Comparison of ENCODE assay signal across 29 cellular contexts in genomic region chr14:23402296-23403138, GRCh38. TPM values are rescaled to one million over a fixed set of nuclear protein-coding genes. Genes with fewer than 3 reads are reported as not detected.
DNase-seq lines count a peak whose midpoint lies in the region; ATAC-seq and TF ChIP-seq lines count a peak whose summit lies in the region.
"Had no signal": no experiment of that assay in that cellular context is flagged by ENCODE, and none has a peak within 500 bp of the region (broad histone marks: within the 10 kb centered on the region; RNA-seq: fewer than 3 reads in every experiment).

No MANE protein-coding gene starts in this region.

- H4K20me1 ChIP-seq in OCI-LY3 (ENCODE audit: insufficient read depth, low read length): no peaks in the 10 kb centered on the region

- H3K9ac ChIP-seq in ES-I3 (ENCODE audit: low read depth, low read length): peak overlapping the region; percentile 38; the same call in 1 of the 2 replicates
- peak overlapping the region; percentile 16; the same call in 1 of the 2 replicates for H3K9ac ChIP-seq in OCI-LY3 (ENCODE audit: low read length)

- H2AFZ ChIP-seq in OCI-LY3 (ENCODE audit: low read depth, low read length): peak overlapping the region; percentile 46; the same call in 1 of the 2 replicates

- intact Hi-C loops in right cardiac atrium (cut with DNase I): no loop called here

- H3K4me2 ChIP-seq in OCI-LY3 (ENCODE audit: low read length): peak overlapping the region; percentile 72

- WGBS in right cardiac atrium: 48% methylated on average over 25 of the region's 25 CpGs

- no peak overlapping the region for H3K27ac ChIP-seq in OCI-LY3 (ENCODE audit: low read length)
- H3K27ac ChIP-seq in right cardiac atrium (ENCODE audit: low read length): peak overlapping the region; percentile 85
- H3K27ac ChIP-seq: ascending aorta, esophagus muscularis mucosa, transverse colon, VCaP had no signal

- H3K79me2 ChIP-seq in OCI-LY3 (ENCODE audit: low read length): no peaks in the 10 kb centered on the region

- H3K4me1 ChIP-seq in ES-I3 (ENCODE audit: insufficient read depth, low read length): no peaks in the 10 kb centered on the region; the same call in 1 of the 2 replicates
- H3K4me1 ChIP-seq in OCI-LY3 (ENCODE audit: low read length): peaks cover 37% of the 10 kb centered on the region
- H3K4me1 ChIP-seq in right cardiac atrium (ENCODE audit: control insufficient read depth, insufficient read depth, low read length): no peaks in the 10 kb centered on the region
- H3K4me1 ChIP-seq: ascending aorta, esophagus muscularis mucosa, transverse colon had no signal

- no peak for TF ChIP-seq CTCF in OCI-LY3 (IDR thresholded peaks at IDR 0.05; ENCODE audit: low read depth, low read length)

- no peak for ATAC-seq in right cardiac atrium
- ATAC-seq in activated naive CD8-positive, alpha-beta T cell treated with anti-CD3 and anti-CD28 coated beads, Interleukin-2, amount 50 U/mL, for 24 hours: no peak
- ATAC-seq: activated naive CD4-positive, alpha-beta T cell treated with anti-CD3 and anti-CD28 coated beads, Interleukin-2, amount 50 U/mL, for 72 hours; naive thymus-derived CD4-positive, alpha-beta T cell had no signal

- H3K9me3 Mint-ChIP-seq in activated naive CD8-positive, alpha-beta T cell treated with anti-CD3 and anti-CD28 coated beads, Interleukin-2, amount 50 U/mL, for 24 hours: no peaks in the 10 kb centered on the region
- H3K9me3 Mint-ChIP-seq: activated naive CD4-positive, alpha-beta T cell treated with anti-CD3 and anti-CD28 coated beads, Interleukin-2, amount 50 U/mL, for 72 hours; CD4-positive, alpha-beta T cell; naive thymus-derived CD4-positive, alpha-beta T cell had no signal

- H3K4me3 Mint-ChIP-seq in activated naive CD8-positive, alpha-beta T cell treated with anti-CD3 and anti-CD28 coated beads, Interleukin-2, amount 50 U/mL, for 24 hours: no peak overlapping the region
- H3K4me3 Mint-ChIP-seq: CD4-positive, alpha-beta T cell; naive thymus-derived CD4-positive, alpha-beta T cell had no signal

- H3K27me3 Mint-ChIP-seq in activated naive CD8-positive, alpha-beta T cell treated with anti-CD3 and anti-CD28 coated beads, Interleukin-2, amount 50 U/mL, for 24 hours: peaks cover 8% of the 10 kb centered on the region

- H3K36me3 Mint-ChIP-seq in activated naive CD8-positive, alpha-beta T cell treated with anti-CD3 and anti-CD28 coated beads, Interleukin-2, amount 50 U/mL, for 24 hours (ENCODE audit: low read depth): no peaks in the 10 kb centered on the region
- H3K36me3 Mint-ChIP-seq: activated naive CD4-positive, alpha-beta T cell treated with anti-CD3 and anti-CD28 coated beads, Interleukin-2, amount 50 U/mL, for 72 hours; naive thymus-derived CD4-positive, alpha-beta T cell had no signal

- H3K36me3 ChIP-seq in ES-I3 (ENCODE audit: insufficient read depth, low read length) (no peaks in the 10 kb centered on the region), OCI-LY3 (replicated peaks; ENCODE audit: low read depth, low read length) (no peaks in the 10 kb centered on the region)
- H3K36me3 ChIP-seq: ascending aorta, transverse colon had no signal

- no peaks in the 10 kb centered on the region for H3K4me1 Mint-ChIP-seq in activated naive CD8-positive, alpha-beta T cell treated with anti-CD3 and anti-CD28 coated beads, Interleukin-2, amount 50 U/mL, for 24 hours

- DNase-seq in Daoy (ENCODE audit: low read depth): peak; percentile 27
- peak in 2 of 3 donors; percentile 14 to 63 for DNase-seq in right cardiac atrium
- DNase-seq in cerebellar cortex (ENCODE audit: low spot score): no peak
- DNase-seq in kidney glomerular epithelial cell (lab: John Stamatoyannopoulos, UW): no peak
- DNase-seq in activated naive CD8-positive, alpha-beta T cell treated with anti-CD3 and anti-CD28 coated beads, Interleukin-2, amount 50 U/mL, for 24 hours: no peak
- no peak for DNase-seq in H4 (ENCODE audit: low spot score)
- DNase-seq: activated CD4-positive, alpha-beta T cell treated with anti-CD3 and anti-CD28 coated beads, Interleukin-2, amount 50 U/mL, for 1 hour; CD4-positive, alpha-beta T cell; cerebellar nuclear complex; effector CD8-positive, alpha-beta T cell; mesendoderm; naive thymus-derived CD4-positive, alpha-beta T cell; NCI-H1417; NCI-H2171; NCI-H526 treated with DMSO at 0.1 percent for 48 hours; retina; SHP77 treated with DMSO at 0.1 percent for 48 hours; stimulated activated CD4-positive, alpha-beta T cell treated with anti-CD3 and anti-CD28 coated beads, Interleukin-4, amount 100 ng/mL, for 24 hours; stimulated activated naive CD4-positive, alpha-beta T cell treated with Interleukin-2 at 50 U/mL for 16 hours; T-helper 2 cell; transverse colon had no signal

- H3K9me3 ChIP-seq in ES-I3 (ENCODE audit: control insufficient read depth, insufficient read depth, low read length) (no peaks in the 10 kb centered on the region), OCI-LY3 (ENCODE audit: insufficient read depth, low read length) (no peaks in the 10 kb centered on the region), right cardiac atrium (ENCODE audit: control insufficient read depth, low read length) (no peaks in the 10 kb centered on the region)
- H3K9me3 ChIP-seq: ascending aorta, esophagus muscularis mucosa, transverse colon had no signal

- H3K27ac Mint-ChIP-seq in activated naive CD8-positive, alpha-beta T cell treated with anti-CD3 and anti-CD28 coated beads, Interleukin-2, amount 50 U/mL, for 24 hours: no peak overlapping the region
- H3K27ac Mint-ChIP-seq: CD4-positive, alpha-beta T cell; naive thymus-derived CD4-positive, alpha-beta T cell had no signal

- H3K4me3 ChIP-seq in OCI-LY3 (ENCODE audit: low read length) (peak overlapping the region; percentile 56), right cardiac atrium (ENCODE audit: low read length) (no peak overlapping the region)
- H3K4me3 ChIP-seq: ascending aorta, esophagus muscularis mucosa, transverse colon had no signal

- no peaks in the 10 kb centered on the region; the same call in 1 of the 2 replicates for H3K27me3 ChIP-seq in OCI-LY3 (ENCODE audit: low read depth, low read length)
- no peaks in the 10 kb centered on the region for H3K27me3 ChIP-seq in right cardiac atrium (ENCODE audit: control insufficient read depth, insufficient read depth)
- H3K27me3 ChIP-seq: ascending aorta had no signal

RNA-seq across cellular contexts. Expression of gene MYH6, which starts 5.6 kb away (rescaled TPM):
- total RNA-seq in Daoy (2014; rRNA removed; shearing (Covaris generic)): not detected in 2 replicates
- over 10,000 TPM; 12,862 to 15,773 (median 14,347) TPM for total RNA-seq in right cardiac atrium
- polyA plus RNA-seq in right cardiac atrium: 11,120 TPM
- not detected in 2 replicates for total RNA-seq in H4 (2014; rRNA removed; shearing (Covaris generic))
- total RNA-seq: ascending aorta; CD4-positive, alpha-beta T cell; glomerular endothelial cell; omental fat pad had no signal
- polyA plus RNA-seq: naive thymus-derived CD4-positive, alpha-beta T cell had no signal

RNA-seq across cellular contexts. Expression of gene CMTM5, which starts 25.7 kb away (rescaled TPM):
- not detected in 2 replicates for total RNA-seq in Daoy (2014; rRNA removed; shearing (Covaris generic))
- total RNA-seq in right cardiac atrium: 1 to 10 TPM in 3 of 4 donors, under 1 TPM in 1; 0.36 to 1.4 (median 1.2) TPM
- polyA plus RNA-seq in right cardiac atrium: 13.9 TPM
- not detected in 2 replicates for total RNA-seq in H4 (2014; rRNA removed; shearing (Covaris generic))
- total RNA-seq: activated naive CD4-positive, alpha-beta T cell treated with anti-CD3 and anti-CD28 coated beads, Interleukin-2, amount 50 U/mL, for 72 hours; CD4-positive, alpha-beta T cell; glomerular endothelial cell; naive thymus-derived CD4-positive, alpha-beta T cell; omental fat pad had no signal
- polyA plus RNA-seq: naive thymus-derived CD4-positive, alpha-beta T cell had no signal

RNA-seq across cellular contexts. Expression of gene IL25, which starts 29.9 kb away (rescaled TPM):
- total RNA-seq in Daoy (2014; rRNA removed; shearing (Covaris generic)): not detected in 2 replicates
- not detected for total RNA-seq in right cardiac atrium
- 0.09 TPM for polyA plus RNA-seq in right cardiac atrium
- total RNA-seq in H4 (2014; rRNA removed; shearing (Covaris generic)): not detected in 2 replicates
- total RNA-seq: activated naive CD4-positive, alpha-beta T cell treated with anti-CD3 and anti-CD28 coated beads, Interleukin-2, amount 50 U/mL, for 72 hours; ascending aorta; CD4-positive, alpha-beta T cell; esophagus muscularis mucosa; glomerular endothelial cell; naive thymus-derived CD4-positive, alpha-beta T cell; omental fat pad; transverse colon had no signal
- polyA plus RNA-seq: naive thymus-derived CD4-positive, alpha-beta T cell had no signal

RNA-seq across cellular contexts. Expression of gene MYH7, which starts 32.9 kb away (rescaled TPM):
- total RNA-seq in Daoy (2014; rRNA removed; shearing (Covaris generic)): not detected in 2 replicates
- total RNA-seq in right cardiac atrium: 1,000 to 10,000 TPM in 1 of 4 donors, 100 to 1,000 TPM in 3; 461 to 2,251 (median 602) TPM
- 1,734 TPM for polyA plus RNA-seq in right cardiac atrium
- not detected in 2 replicates for total RNA-seq in H4 (2014; rRNA removed; shearing (Covaris generic))
- total RNA-seq: activated naive CD4-positive, alpha-beta T cell treated with anti-CD3 and anti-CD28 coated beads, Interleukin-2, amount 50 U/mL, for 72 hours; ascending aorta; CD4-positive, alpha-beta T cell; glomerular endothelial cell; naive thymus-derived CD4-positive, alpha-beta T cell; omental fat pad had no signal
- polyA plus RNA-seq: naive thymus-derived CD4-positive, alpha-beta T cell had no signal

RNA-seq across cellular contexts. Expression of gene EFS, which starts 37.5 kb away (rescaled TPM):
- 0.80 and 1.4 TPM in 2 replicates for total RNA-seq in Daoy (2014; rRNA removed; shearing (Covaris generic))
- total RNA-seq in right cardiac atrium: 10 to 100 TPM in 1 of 4 donors, 1 to 10 TPM in 3; 6.7 to 10.1 (median 7.8) TPM
- polyA plus RNA-seq in right cardiac atrium: 6.2 TPM
- not detected in 2 replicates for total RNA-seq in H4 (2014; rRNA removed; shearing (Covaris generic))
- total RNA-seq: CD4-positive, alpha-beta T cell; naive thymus-derived CD4-positive, alpha-beta T cell had no signal
- polyA plus RNA-seq: naive thymus-derived CD4-positive, alpha-beta T cell had no signal

Comparison
In these comparisons a context has a peak if more than half of its experiments do, and no peak if none do; other contexts are left out.
1. DNase-seq: peak in Daoy (single experiment) and right cardiac atrium (2 of 3); none in cerebellar cortex (single experiment), kidney glomerular epithelial cell (single experiment), activated naive CD8-positive, alpha-beta T cell treated with anti-CD3 and anti-CD28 coated beads, Interleukin-2, amount 50 U/mL, for 24 hours (single experiment) and H4 (single experiment).
2. RNA of gene MYH6, which starts 5.6 kb away (total RNA-seq): 12,862 to 15,773 TPM in right cardiac atrium; not detected in Daoy and not detected in H4; every median in the first group is over 1,000 times any median in the second.